In the genomic region with DNA sequence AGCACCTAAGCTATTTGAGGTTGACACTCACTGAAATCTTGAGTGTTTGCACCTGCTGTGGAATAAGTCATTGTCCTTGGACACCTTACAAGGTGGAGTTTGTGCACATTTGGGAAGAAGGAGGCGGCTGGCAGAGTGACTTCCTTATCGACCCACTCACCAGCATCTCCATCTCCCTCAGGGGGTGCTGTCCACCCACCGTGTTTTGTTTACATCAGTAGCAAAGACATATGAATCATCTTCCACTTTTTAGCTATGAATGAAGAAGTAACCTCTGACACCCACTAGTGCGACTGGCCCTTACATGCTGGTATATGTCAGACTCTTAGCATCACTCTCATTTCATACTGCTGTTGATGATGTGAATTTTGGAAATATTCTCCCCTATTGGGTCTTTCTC, we compare ENCODE assay signal across 11 cellular contexts.
DNase-seq lines count a peak whose midpoint lies in the region; ATAC-seq and TF ChIP-seq lines count a peak whose summit lies in the region.
"Had no signal": no experiment of that assay in that cellular context is flagged by ENCODE, and none has a peak within 500 bp of the region (broad histone marks: within the 10 kb centered on the region; RNA-seq: fewer than 3 reads in every experiment).

No MANE protein-coding gene starts in this region.

- H3K9ac ChIP-seq in MM.1S (ENCODE audit: low read length): no peak overlapping the region

- H3K4me3 ChIP-seq in MM.1S (ENCODE audit: low read length) (0 out of 2 replicates have a peak overlapping the region, but pooled peaks have one; percentile 4), GM23338 (no peak overlapping the region)
- H3K4me3 ChIP-seq in naive thymus-derived CD4-positive, alpha-beta T cell (ENCODE audit: low read length): peak overlapping the region; percentile 9
- H3K4me3 ChIP-seq: Peyer's patch had no signal

- H3K27ac Mint-ChIP-seq in activated naive CD4-positive, alpha-beta T cell treated with anti-CD3 and anti-CD28 coated beads, Interleukin-2, amount 50 U/mL, for 24 hours: peak overlapping the region; percentile 94
- peak overlapping the region in 2 of 9 donors; percentile 81 to 94 for H3K27ac Mint-ChIP-seq in naive thymus-derived CD4-positive, alpha-beta T cell
- H3K27ac Mint-ChIP-seq in GM23338: no peak overlapping the region; the same call in 1 of the 2 replicates

- DNase-seq in DMS53 (lab: John Stamatoyannopoulos, UW): peak; percentile 16
- no peak for DNase-seq in DMS53 treated with DMSO at 0.1 percent for 48 hours (lab: John Stamatoyannopoulos, UW; ENCODE audit: unreplicated experiment)
- peak; percentile 15 for DNase-seq in MM.1S
- peak in 1 of 9 donors; percentile 47 for DNase-seq in naive thymus-derived CD4-positive, alpha-beta T cell
- no peak for DNase-seq in hepatic stellate cell (ENCODE audit: low spot score)
- DNase-seq in AG08395 (ENCODE audit: low spot score): no peak
- DNase-seq in GM23338 (ENCODE audit: low spot score): no peak

- H3K36me3 ChIP-seq in MM.1S (replicated peaks; ENCODE audit: insufficient read depth, low read length): no peaks in the 10 kb centered on the region
- H3K36me3 ChIP-seq in naive thymus-derived CD4-positive, alpha-beta T cell (ENCODE audit: control insufficient read depth in 2 of 3, insufficient read depth in 3 of 3, low read length in 3 of 3): no peaks in the 10 kb centered on the region
- H3K36me3 ChIP-seq in GM23338 (ENCODE audit: insufficient read depth): no peaks in the 10 kb centered on the region
- H3K36me3 ChIP-seq: Peyer's patch had no signal

- peaks cover 38% of the 10 kb centered on the region for H3K4me1 Mint-ChIP-seq in activated naive CD4-positive, alpha-beta T cell treated with anti-CD3 and anti-CD28 coated beads, Interleukin-2, amount 50 U/mL, for 24 hours
- peaks cover 7 to 49% (median 21%) of the 10 kb centered on the region in 7 donors for H3K4me1 Mint-ChIP-seq in naive thymus-derived CD4-positive, alpha-beta T cell
- peaks cover 12% of the 10 kb centered on the region for H3K4me1 Mint-ChIP-seq in GM23338

- CTCF ChIA-PET in naive thymus-derived CD4-positive, alpha-beta T cell (lab: Charles Lee): interaction anchor here (0.8 kb wide), 1 partner anchor 709 kb away, joined by 4 read pairs; no protein-coding TSS in a partner anchor

- peak; percentile 81 for ATAC-seq in naive thymus-derived CD4-positive, alpha-beta T cell
- ATAC-seq in GM23338: no peak
- ATAC-seq: left colon had no signal

- H3K9me3 ChIP-seq in MM.1S (replicated peaks; ENCODE audit: insufficient read depth, low read length): no peaks in the 10 kb centered on the region
- no peaks in the 10 kb centered on the region for H3K9me3 ChIP-seq in naive thymus-derived CD4-positive, alpha-beta T cell (ENCODE audit: control insufficient read depth in 2 of 3, low read length in 3 of 3)
- H3K9me3 ChIP-seq: Peyer's patch had no signal

- TF ChIP-seq CTCF in MM.1S (IDR thresholded peaks at IDR 0.05; ENCODE audit: low read length) (no peak), GM23338 (conservative IDR thresholded peaks at IDR 0.05; ENCODE audit: low read depth in 2 of 2) (0 out of 4 replicates have a peak, but pooled peaks of 1 of the 2 experiments have one; percentile 9)

- no peaks in the 10 kb centered on the region for H3K27me3 ChIP-seq in MM.1S (replicated peaks; ENCODE audit: insufficient read depth, low read length)
- no peaks in the 10 kb centered on the region for H3K27me3 ChIP-seq in naive thymus-derived CD4-positive, alpha-beta T cell (ENCODE audit: control insufficient read depth in 2 of 2, insufficient read depth in 2 of 2, low read length in 2 of 2)
- no peaks in the 10 kb centered on the region for H3K27me3 ChIP-seq in GM23338 (ENCODE audit: insufficient read depth)
- H3K27me3 ChIP-seq: Peyer's patch had no signal

- H3K9me2 ChIP-seq in MM.1S (replicated peaks; ENCODE audit: insufficient read depth, low read length) (no peaks in the 10 kb centered on the region), GM23338 (ENCODE audit: insufficient read depth) (no peaks in the 10 kb centered on the region)

- no peaks in the 10 kb centered on the region for H3K9me3 Mint-ChIP-seq in activated naive CD4-positive, alpha-beta T cell treated with anti-CD3 and anti-CD28 coated beads, Interleukin-2, amount 50 U/mL, for 24 hours
- peaks cover 0 to 2% (median 0%) of the 10 kb centered on the region in 11 donors for H3K9me3 Mint-ChIP-seq in naive thymus-derived CD4-positive, alpha-beta T cell
- no peaks in the 10 kb centered on the region; the same call in 2 of the 3 replicates for H3K9me3 Mint-ChIP-seq in GM23338

- H3K4me2 ChIP-seq in MM.1S (ENCODE audit: low read depth, low read length) (peak overlapping the region; percentile 41), GM23338 (no peak overlapping the region)

- intact Hi-C loops in naive thymus-derived CD4-positive, alpha-beta T cell (cut with micrococcal nuclease): loop anchor here (2.0 to 5.0 kb wide), 6 partner anchors 65 to 680 kb away; no protein-coding TSS in a partner anchor

- H3K27me3 Mint-ChIP-seq in activated naive CD4-positive, alpha-beta T cell treated with anti-CD3 and anti-CD28 coated beads, Interleukin-2, amount 50 U/mL, for 24 hours: no peaks in the 10 kb centered on the region
- H3K27me3 Mint-ChIP-seq in naive thymus-derived CD4-positive, alpha-beta T cell: no peaks in the 10 kb centered on the region
- peaks cover 1% of the 10 kb centered on the region for H3K27me3 Mint-ChIP-seq in GM23338 (ENCODE audit: insufficient read depth, low read depth, poor library complexity)

- H3K79me2 ChIP-seq in MM.1S (ENCODE audit: low read length) (no peaks in the 10 kb centered on the region), GM23338 (replicated peaks; ENCODE audit: insufficient read depth) (no peaks in the 10 kb centered on the region)

- H3K4me1 ChIP-seq in MM.1S (ENCODE audit: low read length) (peaks cover 13% of the 10 kb centered on the region), GM23338 (ENCODE audit: insufficient read depth) (no peaks in the 10 kb centered on the region; the same call in none of the 2 replicates)
- H3K4me1 ChIP-seq in naive thymus-derived CD4-positive, alpha-beta T cell (ENCODE audit: control insufficient read depth in 2 of 2, insufficient read depth in 2 of 2, low read length in 2 of 2): no peaks in the 10 kb centered on the region
- H3K4me1 ChIP-seq: Peyer's patch had no signal

- no peaks in the 10 kb centered on the region for H3K36me3 Mint-ChIP-seq in activated naive CD4-positive, alpha-beta T cell treated with anti-CD3 and anti-CD28 coated beads, Interleukin-2, amount 50 U/mL, for 24 hours
- peaks cover 0 to 4% (median 0%) of the 10 kb centered on the region in 5 donors for H3K36me3 Mint-ChIP-seq in naive thymus-derived CD4-positive, alpha-beta T cell
- no peaks in the 10 kb centered on the region for H3K36me3 Mint-ChIP-seq in GM23338 (ENCODE audit: low read depth)

- peak overlapping the region; percentile 36 for H3K4me3 Mint-ChIP-seq in activated naive CD4-positive, alpha-beta T cell treated with anti-CD3 and anti-CD28 coated beads, Interleukin-2, amount 50 U/mL, for 24 hours
- peak overlapping the region in 2 of 10 donors; percentile 51 to 59 for H3K4me3 Mint-ChIP-seq in naive thymus-derived CD4-positive, alpha-beta T cell
- no peak overlapping the region for H3K4me3 Mint-ChIP-seq in GM23338

- no peak overlapping the region; the same call in 1 of the 2 replicates for H2AFZ ChIP-seq in MM.1S (ENCODE audit: low read length)
- H2AFZ ChIP-seq in GM23338: no peak overlapping the region

- POLR2A ChIA-PET in naive thymus-derived CD4-positive, alpha-beta T cell (lab: Charles Lee): no interaction called here

- no peaks in the 10 kb centered on the region for H4K20me1 ChIP-seq in MM.1S (ENCODE audit: insufficient read depth, low read length)
- H4K20me1 ChIP-seq in GM23338 (replicated peaks; ENCODE audit: insufficient read depth): no peaks in the 10 kb centered on the region

- H3K27ac ChIP-seq in MM.1S (ENCODE audit: low read length) (no peak overlapping the region), GM23338 (ENCODE audit: low read depth) (no peak overlapping the region)
- no peak overlapping the region for H3K27ac ChIP-seq in naive thymus-derived CD4-positive, alpha-beta T cell (ENCODE audit: low read depth, low read length)
- H3K27ac ChIP-seq: 22Rv1 had no signal

- H3F3A ChIP-seq in MM.1S (ENCODE audit: insufficient read depth, low read length): no peaks in the 10 kb centered on the region
- no peaks in the 10 kb centered on the region for H3F3A ChIP-seq in GM23338 (replicated peaks; ENCODE audit: low read depth)

TF ChIP-seq in GM23338, 12 proteins besides CTCF, POLR2A, EP300 and RAD21 (continues in another document):
- TF ChIP-seq ZNF114 (CRISPR knock-in tag; IDR thresholded peaks at IDR 0.05) (no peak), ZNF331 (CRISPR knock-in tag; IDR thresholded peaks at IDR 0.05; ENCODE audit: low read depth) (no peak), JUNB (IDR thresholded peaks at IDR 0.05; ENCODE audit: unreplicated experiment) (no peak), EZH2phosphoT487 (IDR thresholded peaks at IDR 0.05; ENCODE audit: unreplicated experiment) (no peak)
- TF ChIP-seq, protein P1, sequence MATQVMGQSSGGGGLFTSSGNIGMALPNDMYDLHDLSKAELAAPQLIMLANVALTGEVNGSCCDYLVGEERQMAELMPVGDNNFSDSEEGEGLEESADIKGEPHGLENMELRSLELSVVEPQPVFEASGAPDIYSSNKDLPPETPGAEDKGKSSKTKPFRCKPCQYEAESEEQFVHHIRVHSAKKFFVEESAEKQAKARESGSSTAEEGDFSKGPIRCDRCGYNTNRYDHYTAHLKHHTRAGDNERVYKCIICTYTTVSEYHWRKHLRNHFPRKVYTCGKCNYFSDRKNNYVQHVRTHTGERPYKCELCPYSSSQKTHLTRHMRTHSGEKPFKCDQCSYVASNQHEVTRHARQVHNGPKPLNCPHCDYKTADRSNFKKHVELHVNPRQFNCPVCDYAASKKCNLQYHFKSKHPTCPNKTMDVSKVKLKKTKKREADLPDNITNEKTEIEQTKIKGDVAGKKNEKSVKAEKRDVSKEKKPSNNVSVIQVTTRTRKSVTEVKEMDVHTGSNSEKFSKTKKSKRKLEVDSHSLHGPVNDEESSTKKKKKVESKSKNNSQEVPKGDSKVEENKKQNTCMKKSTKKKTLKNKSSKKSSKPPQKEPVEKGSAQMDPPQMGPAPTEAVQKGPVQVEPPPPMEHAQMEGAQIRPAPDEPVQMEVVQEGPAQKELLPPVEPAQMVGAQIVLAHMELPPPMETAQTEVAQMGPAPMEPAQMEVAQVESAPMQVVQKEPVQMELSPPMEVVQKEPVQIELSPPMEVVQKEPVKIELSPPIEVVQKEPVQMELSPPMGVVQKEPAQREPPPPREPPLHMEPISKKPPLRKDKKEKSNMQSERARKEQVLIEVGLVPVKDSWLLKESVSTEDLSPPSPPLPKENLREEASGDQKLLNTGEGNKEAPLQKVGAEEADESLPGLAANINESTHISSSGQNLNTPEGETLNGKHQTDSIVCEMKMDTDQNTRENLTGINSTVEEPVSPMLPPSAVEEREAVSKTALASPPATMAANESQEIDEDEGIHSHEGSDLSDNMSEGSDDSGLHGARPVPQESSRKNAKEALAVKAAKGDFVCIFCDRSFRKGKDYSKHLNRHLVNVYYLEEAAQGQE (IDR thresholded peaks at IDR 0.05; ENCODE audit: unreplicated experiment): no peak

Comparison
In these comparisons a context has a peak if more than half of its experiments do, and no peak if none do; other contexts are left out.
1. DNase-seq: peak in DMS53 (single experiment) and MM.1S (single experiment); none in DMS53 treated with DMSO at 0.1 percent for 48 hours (single experiment), hepatic stellate cell (single experiment), AG08395 (single experiment) and GM23338 (single experiment).